In genomic region chr3:111071257-111072015, GRCh38 we compare ENCODE assay signal across 8 cellular contexts. TPM values are rescaled to one million over a fixed set of nuclear protein-coding genes. Genes with fewer than 3 reads are reported as not detected.
DNase-seq lines count a peak whose midpoint lies in the region; ATAC-seq and TF ChIP-seq lines count a peak whose summit lies in the region.

TSS of gene NECTIN3 (plus strand) at chr3:111071816. CDS start at chr3:111072018, 202 bp downstream.

- peak within 1 kb of the TSS; percentile 96 for H4K8ac ChIP-seq in trophoblast cell (ENCODE audit: low read depth, low read length)

- H3K4me3 ChIP-seq in trophoblast cell (ENCODE audit: low read depth, low read length): peak within 1 kb of the TSS; percentile 96
- peak within 1 kb of the TSS; percentile 78 for H3K4me3 ChIP-seq in thymus (ENCODE audit: low read length)

- H4K91ac ChIP-seq in trophoblast cell (ENCODE audit: low read depth, low read length): peak within 1 kb of the TSS; percentile 97

- in situ Hi-C loops in KBM-7 (cut with MboI; ENCODE audit: low pct_unique_long_range_greater_than_20kb, low sequenced_read_pairs): no loop called here

- peak within 1 kb of the TSS; percentile 98 for H3K14ac ChIP-seq in trophoblast cell (ENCODE audit: low read length)

- no peaks in the 10 kb centered on the region for H3K9me3 Mint-ChIP-seq in Calu3 (ENCODE audit: low read depth, unreplicated experiment)
- H3K9me3 Mint-ChIP-seq in T-helper 1 cell treated with Interleukin-12 subunit alpha and Interleukin-12 subunit beta and Interleukin-4 antibody, amounts not matched to agents 30 μg/mL and 1 μg/mL, for 36 hours: no peaks in the 10 kb centered on the region

- peaks cover 12% of the 10 kb centered on the region for H3K4me1 Mint-ChIP-seq in Calu3 (ENCODE audit: low read depth, unreplicated experiment)
- peaks cover 26% of the 10 kb centered on the region for H3K4me1 Mint-ChIP-seq in T-helper 1 cell treated with Interleukin-12 subunit alpha and Interleukin-12 subunit beta and Interleukin-4 antibody, amounts not matched to agents 30 μg/mL and 1 μg/mL, for 36 hours (ENCODE audit: low read depth)

- peak within 1 kb of the TSS; percentile 86 for H3K4me3 Mint-ChIP-seq in Calu3 (ENCODE audit: low read depth, unreplicated experiment)
- peak within 1 kb of the TSS; percentile 89 for H3K4me3 Mint-ChIP-seq in T-helper 1 cell treated with Interleukin-12 subunit alpha and Interleukin-12 subunit beta and Interleukin-4 antibody, amounts not matched to agents 30 μg/mL and 1 μg/mL, for 36 hours

- H4K12ac ChIP-seq in trophoblast cell (ENCODE audit: low read depth, low read length): peak within 1 kb of the TSS; percentile 86

- H3K27me3 Mint-ChIP-seq in Calu3 (ENCODE audit: unreplicated experiment): no peaks in the 10 kb centered on the region
- peaks cover 56% of the 10 kb centered on the region for H3K27me3 Mint-ChIP-seq in T-helper 1 cell treated with Interleukin-12 subunit alpha and Interleukin-12 subunit beta and Interleukin-4 antibody, amounts not matched to agents 30 μg/mL and 1 μg/mL, for 36 hours (ENCODE audit: low read depth)

- H3K36me3 ChIP-seq in trophoblast cell (ENCODE audit: control insufficient read depth in 1 of 2, insufficient read depth in 2 of 2, low read length in 2 of 2) (no peaks in the 10 kb centered on the region), thymus (ENCODE audit: control insufficient read depth, insufficient read depth) (no peaks in the 10 kb centered on the region)

- peak within 1 kb of the TSS; percentile 85 for H2BK12ac ChIP-seq in trophoblast cell (ENCODE audit: low read length)

- peak within 1 kb of the TSS; percentile 92 for H2BK120ac ChIP-seq in trophoblast cell (ENCODE audit: insufficient read depth, low read length, poor library complexity)

- DNase-seq in Calu3 (peak; percentile 95), KBM-7 (peak; percentile 56), anterior cingulate cortex (lab: John Stamatoyannopoulos, UW) (peak; percentile 83 to 98 (median 94)), left cardiac atrium (peak; percentile 94), trophoblast cell (peak; percentile 70 to 71)

- peak within 1 kb of the TSS; percentile 90 for H2AFZ ChIP-seq in trophoblast cell (ENCODE audit: insufficient read depth, low read length, poor library complexity)

- H3K36me3 Mint-ChIP-seq in Calu3 (ENCODE audit: insufficient read depth, unreplicated experiment): peaks cover 62% of the 10 kb centered on the region
- H3K36me3 Mint-ChIP-seq in T-helper 1 cell treated with Interleukin-12 subunit alpha and Interleukin-12 subunit beta and Interleukin-4 antibody, amounts not matched to agents 30 μg/mL and 1 μg/mL, for 36 hours (ENCODE audit: low read depth): peaks cover 4% of the 10 kb centered on the region

- no peaks in the 10 kb centered on the region for H3K27me3 ChIP-seq in trophoblast cell (ENCODE audit: insufficient read depth, low read length)
- peaks cover 31% of the 10 kb centered on the region for H3K27me3 ChIP-seq in thymus (ENCODE audit: control insufficient read depth, insufficient read depth)

- H3K4me1 ChIP-seq in trophoblast cell (ENCODE audit: control insufficient read depth in 1 of 2, insufficient read depth in 2 of 2, low read length in 2 of 2): peaks cover 0 to 4% of the 10 kb centered on the region in 2 experiments
- peaks cover 7% of the 10 kb centered on the region for H3K4me1 ChIP-seq in thymus (ENCODE audit: control insufficient read depth, insufficient read depth, low read length)

- no TSS peak for BruUV-seq in Calu3 (replicated peaks; lab: Mats Ljungman, UMichigan)

- peak within 1 kb of the TSS; percentile 94 for H3K9ac ChIP-seq in trophoblast cell (ENCODE audit: low read length)

- peak within 1 kb of the TSS; percentile 72 for H2AK5ac ChIP-seq in trophoblast cell (ENCODE audit: low read length)

- intact Hi-C loops in Calu3 (cut with micrococcal nuclease; ENCODE audit: unreplicated experiment) (loop anchor here (2.0 to 10.0 kb wide), 7 partner anchors 17 to 1267 kb away; no protein-coding TSS in a partner anchor), left cardiac atrium (cut with DNase I) (no loop called here)

- peak within 1 kb of the TSS; percentile 89 for H3K27ac Mint-ChIP-seq in Calu3 (ENCODE audit: unreplicated experiment)
- peak within 1 kb of the TSS; percentile 65 for H3K27ac Mint-ChIP-seq in T-helper 1 cell treated with Interleukin-12 subunit alpha and Interleukin-12 subunit beta and Interleukin-4 antibody, amounts not matched to agents 30 μg/mL and 1 μg/mL, for 36 hours

- peak within 1 kb of the TSS; percentile 98 for H2BK5ac ChIP-seq in trophoblast cell (ENCODE audit: low read depth, low read length, poor library complexity)

- no peak within 1 kb of the TSS for H3K23ac ChIP-seq in trophoblast cell (ENCODE audit: low read length)

- TF ChIP-seq CTCF in Calu3 (IDR thresholded peaks at IDR 0.05; ENCODE audit: unreplicated experiment): no peak

- peak within 1 kb of the TSS; percentile 97 for H3K27ac ChIP-seq in trophoblast cell (ENCODE audit: low read depth, low read length)
- peak within 1 kb of the TSS; percentile 20 for H3K27ac ChIP-seq in thymus (ENCODE audit: low read depth)

- peaks cover 23% of the 10 kb centered on the region for H3K79me2 ChIP-seq in trophoblast cell (ENCODE audit: control insufficient read depth, insufficient read depth, low read length, poor library complexity)

- H3K4me2 ChIP-seq in trophoblast cell (ENCODE audit: low read length): peak within 1 kb of the TSS; percentile 75

- CTCF ChIA-PET in Calu3 (lab: Charles Lee): interaction anchor here (0.6 to 1.4 kb wide), 3 partner anchors 488 to 1172 kb away, joined by 3 to 12 read pairs (median 3); no protein-coding TSS in a partner anchor

- ATAC-seq in GM21528 (IDR thresholded peaks at IDR 0.05; ENCODE audit: low FRiP score, unreplicated experiment): peak; percentile 82
- peak; percentile 93 to 96 for ATAC-seq in left cardiac atrium

- peaks cover 24% of the 10 kb centered on the region for H3K79me1 ChIP-seq in trophoblast cell (ENCODE audit: low read length)

- peak within 1 kb of the TSS; percentile 99 for H3K18ac ChIP-seq in trophoblast cell (ENCODE audit: low read length)

- no CpG with 5 or more reads among the region's 77 CpGs for WGBS in trophoblast cell (ENCODE audit: extremely low coverage, insufficient coverage, insufficient read length)
- WGBS in thymus: under 1% methylated on average over 77 of the region's 77 CpGs

- H3K9me3 ChIP-seq in trophoblast cell (ENCODE audit: insufficient read depth, low read depth, low read length) (no peaks in the 10 kb centered on the region), thymus (ENCODE audit: control insufficient read depth) (no peaks in the 10 kb centered on the region)

- H3K4ac ChIP-seq in trophoblast cell (ENCODE audit: low read depth, low read length): peak within 1 kb of the TSS; percentile 98

RNA-seq across cellular contexts. Expression of gene NECTIN3, which starts in this region (rescaled TPM):
- 110 and 128 TPM in 2 replicates for total RNA-seq in Calu3 (2022)
- 10 to 100 TPM; 12.2 to 13.2 TPM for total RNA-seq in left cardiac atrium
- polyA plus RNA-seq in trophoblast cell (2013): 202 and 213 TPM in 2 replicates
- polyA plus RNA-seq in thymus: 1.8 TPM

Comparison
In these comparisons a context has a peak if more than half of its experiments do, and no peak if none do; other contexts are left out.
1. Peak in every context shown above with its lines: DNase-seq, ATAC-seq, H3K4me3 ChIP-seq and H3K27ac ChIP-seq.